ENCODE assay signal across 20 cellular contexts in genomic region chr12:110373962-110374611, GRCh38. TPM values are rescaled to one million over a fixed set of nuclear protein-coding genes. Genes with fewer than 3 reads are reported as not detected.
DNase-seq lines count a peak whose midpoint lies in the region; ATAC-seq and TF ChIP-seq lines count a peak whose summit lies in the region.
"Had no signal": no experiment of that assay in that cellular context is flagged by ENCODE, and none has a peak within 500 bp of the region (broad histone marks: within the 10 kb centered on the region; RNA-seq: fewer than 3 reads in every experiment).

No MANE protein-coding gene starts in this region.

- no peak for DNase-seq in left cardiac atrium
- DNase-seq in Right ventricle myocardium superior: no peak
- DNase-seq in esophagus squamous epithelium (lab: John Stamatoyannopoulos, UW): no peak
- DNase-seq in psoas muscle: no peak
- no peak for DNase-seq in vagina (ENCODE audit: extremely low spot score in 2 of 2)
- DNase-seq in NCI-H128 (lab: John Stamatoyannopoulos, UW; ENCODE audit: unreplicated experiment): no peak
- DNase-seq in iPS-NIHi11 (ENCODE audit: low spot score): no peak
- no peak for DNase-seq in germinal center (ENCODE audit: low spot score)
- DNase-seq: activated CD4-positive, alpha-beta T cell treated with anti-CD3 and anti-CD28 coated beads, Interleukin-2, amount 50 U/mL, for 1 hour; activated naive CD4-positive, alpha-beta T cell treated with anti-CD3 and anti-CD28 coated beads, Interleukin-2, amount 50 U/mL, for 16 hours; body of pancreas; CD4-positive, CD25-positive, alpha-beta regulatory T cell; DMS79 treated with DMSO at 0.1 percent for 48 hours; NCI-H1436; NCI-H2227 treated with DMSO at 0.1 percent for 48 hours; nucleus accumbens; small intestine had no signal

- H3K36me3 ChIP-seq in esophagus squamous epithelium (peaks cover 7 to 63% (median 11%) of the 10 kb centered on the region in 3 donors), psoas muscle (ENCODE audit: insufficient read depth in 1 of 2, low read depth in 1 of 2) (peaks cover 10 to 88% of the 10 kb centered on the region in 2 donors), vagina (peaks cover 0 to 33% of the 10 kb centered on the region in 2 donors)

- H3K27ac ChIP-seq in esophagus squamous epithelium: peak overlapping the region; percentile 88 to 93 (median 90)
- H3K27ac ChIP-seq in psoas muscle: peak overlapping the region; percentile 74
- H3K27ac ChIP-seq in vagina: peak overlapping the region; percentile 14
- H3K27ac ChIP-seq: A549, body of pancreas had no signal

- ATAC-seq in left cardiac atrium: peak; percentile 12 to 25
- ATAC-seq in Right ventricle myocardium superior (ENCODE audit: poor library complexity): no peak
- ATAC-seq in psoas muscle: peak in 3 of 4 donors; percentile 5 to 23 (median 21)
- ATAC-seq: A549, body of pancreas had no signal

- TF ChIP-seq POLR2A in esophagus squamous epithelium (IDR thresholded peaks at IDR 0.05) (no peak), vagina (IDR thresholded peaks at IDR 0.05) (no peak)

- peaks cover 56 to 100% (median 75%) of the 10 kb centered on the region in 3 donors for H3K4me1 ChIP-seq in esophagus squamous epithelium
- peaks cover 16% of the 10 kb centered on the region for H3K4me1 ChIP-seq in psoas muscle
- peaks cover 59% of the 10 kb centered on the region for H3K4me1 ChIP-seq in vagina
- H3K4me1 ChIP-seq: A549, body of pancreas, HAP-1 had no signal

- TF ChIP-seq CTCF in esophagus squamous epithelium (IDR thresholded peaks at IDR 0.05) (no peak), psoas muscle (IDR thresholded peaks at IDR 0.05) (no peak), vagina (IDR thresholded peaks at IDR 0.05) (no peak)

- intact Hi-C loops in left cardiac atrium (cut with DNase I): no loop called here
- intact Hi-C loops in Right ventricle myocardium superior (cut with DNase I): no loop called here
- intact Hi-C loops in esophagus squamous epithelium (cut with DNase I): no loop called here
- intact Hi-C loops in psoas muscle (cut with DNase I): no loop called here
- intact Hi-C loops in vagina (cut with DNase I): no loop called here

- H3K9me3 ChIP-seq in esophagus squamous epithelium (no peaks in the 10 kb centered on the region), psoas muscle (no peaks in the 10 kb centered on the region), vagina (no peaks in the 10 kb centered on the region)
- H3K9me3 ChIP-seq: A549, body of pancreas, HAP-1, upper lobe of left lung had no signal

- no peak overlapping the region for H3K4me3 ChIP-seq in esophagus squamous epithelium
- H3K4me3 ChIP-seq in psoas muscle: no peak overlapping the region
- H3K4me3 ChIP-seq in vagina: no peak overlapping the region
- H3K4me3 ChIP-seq: A549, body of pancreas, HAP-1, upper lobe of left lung had no signal

- 87 to 91% methylated on average over 10 to 13 of the region's 13 CpGs for WGBS in esophagus squamous epithelium, 2 donors
- 82 to 86% (median 85%) methylated on average over 13 of the region's 13 CpGs for WGBS in psoas muscle, 3 donors

- no peaks in the 10 kb centered on the region for H3K27me3 ChIP-seq in esophagus squamous epithelium
- no peaks in the 10 kb centered on the region for H3K27me3 ChIP-seq in psoas muscle (ENCODE audit: insufficient read depth in 3 of 3, low read length in 2 of 3)
- no peaks in the 10 kb centered on the region for H3K27me3 ChIP-seq in vagina
- H3K27me3 ChIP-seq: body of pancreas, upper lobe of left lung had no signal

RNA-seq across cellular contexts. Expression of gene ANAPC7, which starts 29.4 kb away (rescaled TPM):
- total RNA-seq in left cardiac atrium (10 to 100 TPM; 32.7 to 35.0 TPM), Right ventricle myocardium superior (32.6 TPM), esophagus squamous epithelium (10 to 100 TPM; 67.5 to 78.8 (median 74.4) TPM), psoas muscle (10 to 100 TPM; 31.9 to 43.9 (median 40.2) TPM), vagina (57.9 TPM)
- 10 to 100 TPM; 20.8 to 35.1 (median 24.0) TPM for polyA plus RNA-seq in psoas muscle

Comparison
In these comparisons a context has a peak if more than half of its experiments do, and no peak if none do; other contexts are left out.
1. H3K27ac ChIP-seq: peak in every context shown above with its lines; median percentile 90 in esophagus squamous epithelium; 74 in psoas muscle; 14 in vagina.